Comparison of ENCODE assay signal across 21 cellular contexts in genomic region chr19:32933571-32933970, GRCh38. TPM values are rescaled to one million over a fixed set of nuclear protein-coding genes. Genes with fewer than 3 reads are reported as not detected.
"Had no signal": no experiment of that assay in that cellular context is flagged by ENCODE, and none has a peak within 500 bp of the region (broad histone marks: within the 10 kb centered on the region; RNA-seq: fewer than 3 reads in every experiment).

No MANE protein-coding gene starts in this region.

- H3K27ac Mint-ChIP-seq: type B pancreatic cell had no signal

- DNase-seq: dermis blood vessel endothelial cell; effector memory CD8-positive, alpha-beta T cell; foreskin fibroblast; gastrocnemius medialis; head of caudate nucleus; left ventricle myocardium superior; lower lobe of right lung; natural killer cell; psoas muscle; right cardiac atrium; spleen; stimulated activated CD4-positive, alpha-beta T cell treated with anti-CD3 and anti-CD28 coated beads, Interleukin-4, amount 100 ng/mL, for 4 hours; stimulated activated naive CD4-positive, alpha-beta T cell treated with Interleukin-2 at 50 U/mL for 16 hours; stomach; tibial artery had no signal

- H3K27me3 ChIP-seq: gastrocnemius medialis, spleen, stomach, tibial artery had no signal

- H3K4me1 Mint-ChIP-seq: neural crest cell had no signal

- H3K9me3 Mint-ChIP-seq: natural killer cell, neural crest cell had no signal

- H3K27ac ChIP-seq: coronary artery, gastrocnemius medialis, lower lobe of right lung, psoas muscle, skin epidermis, spleen, stomach, tibial artery had no signal

- FAIRE-seq: endometrium, keratinocyte had no signal

- H3K4me3 ChIP-seq: coronary artery, gastrocnemius medialis, lower lobe of right lung, psoas muscle, skin epidermis, spleen, stomach, tibial artery had no signal

- H3K9me3 ChIP-seq: gastrocnemius medialis, lower lobe of right lung had no signal

- H3K27me3 Mint-ChIP-seq: effector memory CD8-positive, alpha-beta T cell; type B pancreatic cell had no signal

- H3K4me1 ChIP-seq: gastrocnemius medialis, lower lobe of right lung, psoas muscle, spleen, stomach, tibial artery had no signal

- ATAC-seq: effector memory CD8-positive, alpha-beta T cell; gastrocnemius medialis; left ventricle myocardium superior; lower lobe of right lung; natural killer cell; psoas muscle; right cardiac atrium had no signal

- H3K4me3 Mint-ChIP-seq: effector memory CD8-positive, alpha-beta T cell; natural killer cell; neural crest cell; type B pancreatic cell had no signal

RNA-seq across cellular contexts. Expression of gene FAAP24, which starts 38.5 kb away (rescaled TPM):
- total RNA-seq: left ventricle myocardium superior had no signal
